Comparison of ENCODE assay signal across 8 cellular contexts in the genomic region with DNA sequence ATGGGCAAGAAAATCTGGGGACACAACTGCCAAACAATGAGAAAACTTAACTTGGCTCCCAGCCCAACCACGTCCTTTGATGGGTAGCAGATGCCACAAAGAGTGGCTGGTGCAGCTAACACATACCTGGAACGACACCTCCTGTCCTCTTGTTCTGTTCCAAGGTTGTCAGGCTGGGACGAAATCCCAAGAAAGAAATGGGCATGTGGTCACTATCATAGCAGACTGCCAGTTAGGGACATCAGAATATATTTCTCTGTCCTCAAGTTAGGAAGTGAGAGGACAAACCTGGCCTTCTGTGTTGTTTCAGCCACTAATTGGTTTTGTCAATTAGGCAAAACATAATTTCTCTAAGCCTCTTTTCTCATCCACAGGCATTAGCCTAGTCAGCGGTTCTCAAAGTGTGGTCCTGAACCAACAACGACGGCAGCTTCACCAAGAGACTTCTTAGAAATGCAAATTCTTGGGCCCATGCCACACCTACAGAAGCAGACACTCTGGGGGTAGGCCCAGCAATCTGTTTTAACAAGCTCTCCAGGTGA.
DNase-seq lines count a peak whose midpoint lies in the region; ATAC-seq, FAIRE-seq and TF ChIP-seq lines count a peak whose summit lies in the region.

No MANE protein-coding gene starts in this region.

- H3K4me1 ChIP-seq in HepG2 (ENCODE audit: insufficient read depth, low read length) (peaks cover 56% of the 10 kb centered on the region), A673 (ENCODE audit: insufficient read depth, low read length, poor library complexity, severe bottlenecking) (peaks cover 65% of the 10 kb centered on the region)

- H3K4me2 ChIP-seq in HepG2 (ENCODE audit: low read depth, low read length), result no peak overlapping the region

- peak overlapping the region; percentile 81 to 95 for H3K4me3 Mint-ChIP-seq in activated T-cell treated with anti-CD3 and anti-CD28 coated beads, Interleukin-2, amount 50 U/mL, for 72 hours

- TF ChIP-seq RAD21 in HepG2 (CRISPR knock-in tag; IDR thresholded peaks at IDR 0.05), result no peak

- TF ChIP-seq POLR2A in HepG2 (IDR thresholded peaks at IDR 0.05; ENCODE audit: insufficient read depth in 1 of 2, low read depth in 2 of 2, low read length in 2 of 2), result no peak

- no peaks in the 10 kb centered on the region for H3K9me3 Mint-ChIP-seq in activated T-cell treated with anti-CD3 and anti-CD28 coated beads, Interleukin-2, amount 50 U/mL, for 72 hours

- no peak overlapping the region for H3K9ac ChIP-seq in HepG2 (ENCODE audit: insufficient read depth, low read depth, low read length)

- H3K27ac Mint-ChIP-seq in activated T-cell treated with anti-CD3 and anti-CD28 coated beads, Interleukin-2, amount 50 U/mL, for 72 hours, result peak overlapping the region; percentile 95

- H4K20me1 ChIP-seq in HepG2 (ENCODE audit: insufficient read depth, low read length), result no peaks in the 10 kb centered on the region; the same call in 1 of the 2 replicates

- H3K9me3 ChIP-seq in HepG2 (ENCODE audit: low read length), result no peaks in the 10 kb centered on the region
- H3K9me3 ChIP-seq in A673 (ENCODE audit: low read depth, low read length, poor library complexity, severe bottlenecking), result no peaks in the 10 kb centered on the region

- H3K4me3 ChIP-seq in HepG2 (replicated peaks in 1 of 3; ENCODE audit: insufficient read depth in 1 of 3, low read depth in 2 of 3, low read length in 3 of 3) (no peak overlapping the region), A673 (ENCODE audit: low read depth, low read length, poor library complexity, severe bottlenecking) (no peak overlapping the region)

- FAIRE-seq in HepG2 (lab: Jason Lieb, UNC), result no peak

- H3K36me3 ChIP-seq in HepG2 (replicated peaks in 1 of 2; ENCODE audit: control insufficient read depth in 1 of 2, insufficient read depth in 2 of 2, low read length in 2 of 2), result 0 out of 5 replicates have a peak, but pooled peaks cover 0 to 1% of the 10 kb centered on the region in 2 experiments
- H3K36me3 ChIP-seq in A673 (ENCODE audit: insufficient read depth, low read length, poor library complexity, severe bottlenecking), result no peaks in the 10 kb centered on the region

- H3K4me1 Mint-ChIP-seq in activated T-cell treated with anti-CD3 and anti-CD28 coated beads, Interleukin-2, amount 50 U/mL, for 72 hours (ENCODE audit: low read depth), result peaks cover 85% of the 10 kb centered on the region

- peaks cover 30% of the 10 kb centered on the region for H3K79me2 ChIP-seq in HepG2 (ENCODE audit: insufficient read depth, low read length)

- POLR2A ChIA-PET in HepG2 (lab: Yijun Ruan, JAX) (interaction anchor here (3.4 kb wide), 1 partner anchor 70 kb away, joined by 12 read pairs; no protein-coding TSS in a partner anchor), A673 (lab: Charles Lee; ENCODE audit: low non-redundant PET) (no interaction called here)

- H3K27me3 ChIP-seq in HepG2 (ENCODE audit: control insufficient read depth in 1 of 2, insufficient read depth in 2 of 2, low read length in 2 of 2) (no peaks in the 10 kb centered on the region), A673 (replicated peaks; ENCODE audit: insufficient read depth, low read depth, low read length, poor library complexity) (no peaks in the 10 kb centered on the region)

- 93% methylated on average over 6 of the region's 6 CpGs for WGBS in HepG2 (ENCODE audit: low lambda C conversion rate)

- H3K36me3 Mint-ChIP-seq in activated T-cell treated with anti-CD3 and anti-CD28 coated beads, Interleukin-2, amount 50 U/mL, for 72 hours (ENCODE audit: insufficient read depth in 2 of 2), result no peaks in the 10 kb centered on the region

- no peak for TF ChIP-seq CTCF in HepG2 (CRISPR knock-in tag; IDR thresholded peaks at IDR 0.05)
- TF ChIP-seq CTCF in A673 (conservative IDR thresholded peaks at IDR 0.05; ENCODE audit: low read depth, low read length), result no peak

- intact Hi-C loops in HepG2 (cut with micrococcal nuclease; ENCODE audit: unreplicated experiment) (no loop called here), A673 (cut with micrococcal nuclease; ENCODE audit: unreplicated experiment) (no loop called here)

- no TSS peak for BruUV-seq in HepG2 (replicated peaks; lab: Mats Ljungman, UMichigan)
- BruUV-seq in A673 (replicated peaks; lab: Mats Ljungman, UMichigan), result no TSS peak

- H3K27ac ChIP-seq in HepG2 (ENCODE audit: extremely low read length, insufficient read depth, low read length) (no peak overlapping the region), A673 (ENCODE audit: low read depth, low read length, poor library complexity, severe bottlenecking) (no peak overlapping the region)

- H2AFZ ChIP-seq in HepG2 (ENCODE audit: low read length), result no peak overlapping the region

- H3K27me3 Mint-ChIP-seq in activated T-cell treated with anti-CD3 and anti-CD28 coated beads, Interleukin-2, amount 50 U/mL, for 72 hours (ENCODE audit: low read depth), result no peaks in the 10 kb centered on the region

- no peak for TF ChIP-seq EP300 in HepG2 (IDR thresholded peaks at IDR 0.05; ENCODE audit: low read depth in 2 of 2, low read length in 2 of 2)
- no peak for TF ChIP-seq EP300 in HepG2 (CRISPR knock-in tag; IDR thresholded peaks at IDR 0.05; ENCODE audit: borderline replicate concordance)

- peak; percentile 22 to 62 (median 38) for DNase-seq in stimulated activated naive CD4-positive, alpha-beta T cell (lab: John Stamatoyannopoulos, UW)
- DNase-seq in stimulated activated naive CD4-positive, alpha-beta T cell treated with Interleukin-2 at 50 U/mL for 16 hours (lab: John Stamatoyannopoulos, UW), result no peak
- DNase-seq in activated T-cell treated with anti-CD3 and anti-CD28 coated beads, Interleukin-2, amount 50 U/mL, for 72 hours, result peak; percentile 49 to 53
- DNase-seq in HepG2 (ENCODE audit: low spot score) (no peak), ACHN (no peak), NCI-H510A (lab: John Stamatoyannopoulos, UW) (no peak), A673 (ENCODE audit: low spot score) (no peak)

- ATAC-seq in activated T-cell treated with anti-CD3 and anti-CD28 coated beads, Interleukin-2, amount 50 U/mL, for 72 hours (replicated peaks in 1 of 2), result peak in 1 of 2 donors; percentile 40
- no peak for ATAC-seq in HepG2
- no peak for ATAC-seq in GM19395 (IDR thresholded peaks at IDR 0.05; ENCODE audit: unreplicated experiment)

- CTCF ChIA-PET in HepG2 (lab: Yijun Ruan, JAX; ENCODE audit: low intra/inter-chr PET ratio, low total read pairs) (no interaction called here), A673 (lab: Charles Lee) (no interaction called here)

- in situ Hi-C loops in HepG2 (cut with HindIII; ENCODE audit: extremely low pct_ligation_motif_present, low pct_unique_long_range_greater_than_20kb), result no loop called here
- in situ Hi-C loops in ACHN (cut with HindIII; ENCODE audit: low pct_ligation_motif_present, low pct_unique_long_range_greater_than_20kb, low sequenced_read_pairs), result no loop called here

TF ChIP-seq in HepG2, 621 proteins besides CTCF, POLR2A, EP300 and RAD21:
- no peak for TF ChIP-seq ZBTB7A (CRISPR knock-in tag; IDR thresholded peaks at IDR 0.05)
- peak; percentile 46 to 57; a peak in 3 of 4 replicates for TF ChIP-seq MAFK (conservative IDR thresholded peaks at IDR 0.05 in 1 of 2, IDR thresholded peaks at IDR 0.05 in 1 of 2; ENCODE audit: low read length in 2 of 2)
- TF ChIP-seq ZNF501 (CRISPR knock-in tag; IDR thresholded peaks at IDR 0.05), result no peak
- TF ChIP-seq, protein P1, sequence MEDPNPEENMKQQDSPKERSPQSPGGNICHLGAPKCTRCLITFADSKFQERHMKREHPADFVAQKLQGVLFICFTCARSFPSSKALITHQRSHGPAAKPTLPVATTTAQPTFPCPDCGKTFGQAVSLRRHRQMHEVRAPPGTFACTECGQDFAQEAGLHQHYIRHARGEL (CRISPR knock-in tag; IDR thresholded peaks at IDR 0.05), result no peak
- TF ChIP-seq MAFF (IDR thresholded peaks at IDR 0.05; ENCODE audit: low read depth, low read length), result peak; percentile 48; the same call in 1 of the 2 replicates
TF ChIP-seq in HepG2: peak in this region for 2.

Comparison
In these comparisons a context has a peak if more than half of its experiments do, and no peak if none do; other contexts are left out.
1. DNase-seq: peak in stimulated activated naive CD4-positive, alpha-beta T cell (6 of 6) and activated T-cell treated with anti-CD3 and anti-CD28 coated beads, Interleukin-2, amount 50 U/mL, for 72 hours (2 of 2); none in stimulated activated naive CD4-positive, alpha-beta T cell treated with Interleukin-2 at 50 U/mL for 16 hours (single experiment), HepG2 (single experiment), ACHN (single experiment), NCI-H510A (single experiment) and A673 (single experiment).